In the genomic region with DNA sequence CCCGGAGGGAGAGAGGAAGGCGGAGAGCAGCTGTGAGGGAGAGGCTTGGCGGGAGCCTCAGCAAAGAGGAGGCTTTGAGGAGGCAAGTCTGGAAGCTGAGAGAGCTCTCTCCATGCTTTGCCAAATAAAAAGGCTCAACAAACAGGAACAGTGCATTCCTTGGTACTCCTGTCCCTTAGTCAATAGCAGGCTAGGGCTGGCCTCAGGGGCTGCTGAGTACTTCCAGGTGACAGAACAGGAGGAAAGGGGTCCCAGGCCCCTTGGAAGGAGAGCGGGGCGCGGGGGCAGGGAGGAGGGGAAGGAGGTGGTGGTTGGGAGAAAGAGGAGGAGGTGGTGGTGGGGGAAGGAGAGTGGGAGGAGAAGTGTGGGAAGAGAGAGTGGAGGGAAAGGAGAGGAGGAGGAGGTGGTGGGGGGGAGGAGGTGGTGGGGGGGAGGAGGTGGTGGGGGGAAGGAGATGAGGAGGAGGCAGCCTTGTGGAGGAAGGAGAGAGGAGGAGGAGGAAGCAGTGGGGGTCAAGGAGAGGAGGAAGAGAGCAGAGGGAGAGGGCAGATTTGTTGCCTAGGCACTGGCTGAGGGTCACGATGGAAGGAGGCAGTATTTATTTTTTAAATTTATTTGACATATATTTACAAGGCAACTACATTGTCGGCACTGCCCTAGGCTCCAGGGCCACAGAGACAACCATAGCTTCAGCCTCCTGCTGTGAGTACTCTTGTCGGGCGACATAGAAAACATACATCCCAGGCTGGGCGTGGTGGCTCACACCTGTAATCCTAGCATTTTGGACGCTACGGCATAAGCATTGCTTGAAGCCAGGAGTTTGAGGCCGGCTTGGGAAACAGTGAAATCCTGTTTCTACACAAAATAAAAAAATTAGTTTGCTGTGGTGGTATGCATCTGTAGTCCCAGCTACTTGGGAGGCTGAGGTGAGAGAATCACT, we compare ENCODE assay signal across 8 cellular contexts.
A peak's percentile ranks its signal among the peaks of the same experiment; 100 is the strongest.
DNase-seq lines count a peak whose midpoint lies in the region; ATAC-seq and TF ChIP-seq lines count a peak whose summit lies in the region.

No MANE protein-coding gene starts in this region.

- peaks cover 4% of the 10 kb centered on the region for H3K4me1 ChIP-seq in psoas muscle

- H3K36me3 Mint-ChIP-seq in activated CD4-positive, alpha-beta T cell treated with anti-CD3 and anti-CD28 coated beads for 36 hours (ENCODE audit: low read depth), result no peaks in the 10 kb centered on the region
- no peaks in the 10 kb centered on the region for H3K36me3 Mint-ChIP-seq in activated T-helper 1 cell treated with anti-CD3 and anti-CD28 coated beads, Interleukin-12 subunit alpha, Interleukin-12 subunit beta, Interleukin-2, Interleukin-4 antibody, amounts not matched to agents 30 ng/mL and 10 ng/mL and 1 ng/mL, durations not matched to agents 14 hours and 24 hours and 36 hours (ENCODE audit: low read depth)

- H3K27me3 ChIP-seq in psoas muscle (ENCODE audit: insufficient read depth in 3 of 3, low read length in 2 of 3), result no peaks in the 10 kb centered on the region

- H3K9me3 Mint-ChIP-seq in activated CD4-positive, alpha-beta T cell treated with anti-CD3 and anti-CD28 coated beads for 36 hours (ENCODE audit: low read depth), result no peaks in the 10 kb centered on the region
- H3K9me3 Mint-ChIP-seq in activated T-helper 1 cell treated with anti-CD3 and anti-CD28 coated beads, Interleukin-12 subunit alpha, Interleukin-12 subunit beta, Interleukin-2, Interleukin-4 antibody, amounts not matched to agents 30 ng/mL and 10 ng/mL and 1 ng/mL, durations not matched to agents 14 hours and 24 hours and 36 hours, result no peaks in the 10 kb centered on the region

- CTCF ChIA-PET in activated CD4-positive, alpha-beta T cell treated with anti-CD3 and anti-CD28 coated beads for 36 hours (lab: Charles Lee), result interaction anchor here (0.6 to 2.2 kb wide), 10 partner anchors 8 to 223 kb away, joined by 3 to 10 read pairs (median 4); no protein-coding TSS in a partner anchor

- no peak for TF ChIP-seq CTCF in psoas muscle (IDR thresholded peaks at IDR 0.05)

- H3K9me3 ChIP-seq in psoas muscle, result no peaks in the 10 kb centered on the region

- POLR2A ChIA-PET in activated CD4-positive, alpha-beta T cell treated with anti-CD3 and anti-CD28 coated beads for 36 hours (lab: Charles Lee), result interaction anchor here (2.6 kb wide), 1 partner anchor 123 kb away, joined by 9 read pairs; a partner anchor contains a TSS

- H3K4me3 Mint-ChIP-seq in activated CD4-positive, alpha-beta T cell treated with anti-CD3 and anti-CD28 coated beads for 36 hours, result peak overlapping the region; percentile 69
- peak overlapping the region; percentile 79 for H3K4me3 Mint-ChIP-seq in activated T-helper 1 cell treated with anti-CD3 and anti-CD28 coated beads, Interleukin-12 subunit alpha, Interleukin-12 subunit beta, Interleukin-2, Interleukin-4 antibody, amounts not matched to agents 30 ng/mL and 10 ng/mL and 1 ng/mL, durations not matched to agents 14 hours and 24 hours and 36 hours

- peak overlapping the region; percentile 74 for H3K4me3 ChIP-seq in psoas muscle

- H3K27ac ChIP-seq in psoas muscle, result peak overlapping the region; percentile 88

- H3K27me3 Mint-ChIP-seq in activated CD4-positive, alpha-beta T cell treated with anti-CD3 and anti-CD28 coated beads for 36 hours, result peaks cover 32% of the 10 kb centered on the region
- peaks cover 75% of the 10 kb centered on the region for H3K27me3 Mint-ChIP-seq in activated T-helper 1 cell treated with anti-CD3 and anti-CD28 coated beads, Interleukin-12 subunit alpha, Interleukin-12 subunit beta, Interleukin-2, Interleukin-4 antibody, amounts not matched to agents 30 ng/mL and 10 ng/mL and 1 ng/mL, durations not matched to agents 14 hours and 24 hours and 36 hours (ENCODE audit: insufficient read depth)

- peaks cover 9% of the 10 kb centered on the region for H3K4me1 Mint-ChIP-seq in activated CD4-positive, alpha-beta T cell treated with anti-CD3 and anti-CD28 coated beads for 36 hours
- H3K4me1 Mint-ChIP-seq in activated T-helper 1 cell treated with anti-CD3 and anti-CD28 coated beads, Interleukin-12 subunit alpha, Interleukin-12 subunit beta, Interleukin-2, Interleukin-4 antibody, amounts not matched to agents 30 ng/mL and 10 ng/mL and 1 ng/mL, durations not matched to agents 14 hours and 24 hours and 36 hours (ENCODE audit: low read depth), result peaks cover 22% of the 10 kb centered on the region

- intact Hi-C loops in activated CD4-positive, alpha-beta T cell treated with anti-CD3 and anti-CD28 coated beads for 36 hours (cut with DNase I, micrococcal nuclease), result loop anchor here (1.0 to 10.0 kb wide), 9 partner anchors 33 to 1353 kb away; a partner anchor contains a TSS
- intact Hi-C loops in activated T-helper 1 cell treated with anti-CD3 and anti-CD28 coated beads, Interleukin-12 subunit alpha, Interleukin-12 subunit beta, Interleukin-2, Interleukin-4 antibody, amounts not matched to agents 30 ng/mL and 10 ng/mL and 1 ng/mL, durations not matched to agents 14 hours and 24 hours and 36 hours (cut with micrococcal nuclease), result loop anchor here (2.0 to 10.0 kb wide), 6 partner anchors 55 to 910 kb away; a partner anchor contains a TSS
- intact Hi-C loops in cardiac septum (cut with DNase I), result loop anchor here (1.0 to 10.0 kb wide), 6 partner anchors 75 to 855 kb away; a partner anchor contains a TSS
- intact Hi-C loops in psoas muscle (cut with DNase I), result loop anchor here (2.0 to 10.0 kb wide), 4 partner anchors 95 to 855 kb away; no protein-coding TSS in a partner anchor

- no peak for DNase-seq in activated CD4-positive, alpha-beta T cell treated with anti-CD3 and anti-CD28 coated beads for 36 hours
- DNase-seq in activated CD4-positive, alpha-beta T cell treated with anti-CD3 and anti-CD28 coated beads for 1 hour, result no peak
- DNase-seq in activated T-helper 1 cell treated with anti-CD3 and anti-CD28 coated beads, Interleukin-12 subunit alpha, Interleukin-12 subunit beta, Interleukin-2, Interleukin-4 antibody, amounts not matched to agents 30 ng/mL and 10 ng/mL and 1 ng/mL, durations not matched to agents 14 hours and 24 hours and 36 hours (ENCODE audit: low spot score), result no peak
- DNase-seq in cardiac septum (ENCODE audit: low spot score), result peak; percentile 24
- DNase-seq in psoas muscle, result peak in 1 of 2 donors; percentile 75
- no peak for DNase-seq in SHP77 (lab: John Stamatoyannopoulos, UW)
- no peak for DNase-seq in activated CD4-positive, alpha-beta T cell treated with anti-CD3 and anti-CD28 coated beads, Interleukin-2, amount 50 U/mL, for 48 hours

- WGBS in psoas muscle, 3 donors, result 45 to 49% (median 48%) methylated on average over 14 of the region's 14 CpGs

- no peak for ATAC-seq in activated CD4-positive, alpha-beta T cell treated with anti-CD3 and anti-CD28 coated beads for 36 hours
- peak in 1 of 4 donors; percentile 25 for ATAC-seq in psoas muscle
- ATAC-seq in GM21576 (IDR thresholded peaks at IDR 0.05; ENCODE audit: unreplicated experiment), result no peak

- no peaks in the 10 kb centered on the region for H3K36me3 ChIP-seq in psoas muscle (ENCODE audit: insufficient read depth in 1 of 2, low read depth in 1 of 2)

- no peak overlapping the region for H3K27ac Mint-ChIP-seq in activated CD4-positive, alpha-beta T cell treated with anti-CD3 and anti-CD28 coated beads for 36 hours
- peak overlapping the region; percentile 43 for H3K27ac Mint-ChIP-seq in activated T-helper 1 cell treated with anti-CD3 and anti-CD28 coated beads, Interleukin-12 subunit alpha, Interleukin-12 subunit beta, Interleukin-2, Interleukin-4 antibody, amounts not matched to agents 30 ng/mL and 10 ng/mL and 1 ng/mL, durations not matched to agents 14 hours and 24 hours and 36 hours
